In genomic region chr3:64533565-64534317, GRCh38 we compare ENCODE assay signal across 8 cellular contexts.
DNase-seq lines count a peak whose midpoint lies in the region; ATAC-seq and TF ChIP-seq lines count a peak whose summit lies in the region.

No MANE protein-coding gene starts in this region.

- H3K4me3 ChIP-seq in ACC112 (ENCODE audit: low read depth, low read length) (peak overlapping the region; percentile 33; the same call in 1 of the 2 replicates), SK-N-MC (peak overlapping the region; percentile 30; the same call in 1 of the 2 replicates), brain microvascular endothelial cell (ENCODE audit: low read depth, low read length) (no peak overlapping the region)

- ATAC-seq in GM18499 (IDR thresholded peaks at IDR 0.05; ENCODE audit: insufficient read depth, unreplicated experiment) (peak; percentile 90), HG02798 (IDR thresholded peaks at IDR 0.05; ENCODE audit: poor library complexity, unreplicated experiment) (peak; percentile 91)

- H3K4me1 ChIP-seq in ACC112 (ENCODE audit: control insufficient read depth, insufficient read depth, low read length, unreplicated experiment), result no peaks in the 10 kb centered on the region

- no peaks in the 10 kb centered on the region for H3K79me2 ChIP-seq in ACC112 (ENCODE audit: control insufficient read depth, insufficient read depth, low read length, unreplicated experiment)

- peak overlapping the region; percentile 74 for H2AFZ ChIP-seq in ACC112 (ENCODE audit: low read length, unreplicated experiment)

- DNase-seq in NCI-H1092 treated with DMSO at 0.1 percent for 48 hours (lab: John Stamatoyannopoulos, UW), result peak; percentile 75
- peak; percentile 35 for DNase-seq in SK-N-MC (ENCODE audit: low read depth, low spot score)
- peak; percentile 82 for DNase-seq in brain microvascular endothelial cell
- DNase-seq in iris pigment epithelial cell (ENCODE audit: low read depth), result peak; percentile 91
- DNase-seq in smooth muscle cell of the brain vasculature (ENCODE audit: low read depth, low spot score), result peak; percentile 81

- peaks cover 8% of the 10 kb centered on the region for H3K27me3 ChIP-seq in ACC112 (ENCODE audit: insufficient read depth, low read length)
- no peaks in the 10 kb centered on the region for H3K27me3 ChIP-seq in brain microvascular endothelial cell (replicated peaks)

- H3K36me3 ChIP-seq in ACC112 (ENCODE audit: insufficient read depth, low read length), result no peaks in the 10 kb centered on the region
- no peaks in the 10 kb centered on the region for H3K36me3 ChIP-seq in SK-N-MC (ENCODE audit: insufficient read depth, low read length)
- H3K36me3 ChIP-seq in brain microvascular endothelial cell (replicated peaks), result no peaks in the 10 kb centered on the region

- no peaks in the 10 kb centered on the region for H3K9me3 ChIP-seq in SK-N-MC (ENCODE audit: low read depth, low read length)

- H3K27ac ChIP-seq in ACC112 (ENCODE audit: low read depth, low read length) (no peak overlapping the region), SK-N-MC (no peak overlapping the region), brain microvascular endothelial cell (no peak overlapping the region)

- peak; percentile 95 for TF ChIP-seq CTCF in brain microvascular endothelial cell (IDR thresholded peaks at IDR 0.05; ENCODE audit: low read depth, low read length, missing control alignments)

- in situ Hi-C loops in brain microvascular endothelial cell (cut with HindIII; ENCODE audit: low pct_ligation_motif_present, low sequenced_read_pairs), result no loop called here

- no peak overlapping the region for H3K9ac ChIP-seq in SK-N-MC (ENCODE audit: insufficient read length)

Comparison
In these comparisons a context has a peak if more than half of its experiments do, and no peak if none do; other contexts are left out.
1. DNase-seq: peak in every context shown above with its lines; median percentile 91 in iris pigment epithelial cell; 82 in brain microvascular endothelial cell; 81 in smooth muscle cell of the brain vasculature; 75 in NCI-H1092 treated with DMSO at 0.1 percent for 48 hours; 35 in SK-N-MC.